9 cellular contexts compared by ENCODE assay signal in the genomic region with DNA sequence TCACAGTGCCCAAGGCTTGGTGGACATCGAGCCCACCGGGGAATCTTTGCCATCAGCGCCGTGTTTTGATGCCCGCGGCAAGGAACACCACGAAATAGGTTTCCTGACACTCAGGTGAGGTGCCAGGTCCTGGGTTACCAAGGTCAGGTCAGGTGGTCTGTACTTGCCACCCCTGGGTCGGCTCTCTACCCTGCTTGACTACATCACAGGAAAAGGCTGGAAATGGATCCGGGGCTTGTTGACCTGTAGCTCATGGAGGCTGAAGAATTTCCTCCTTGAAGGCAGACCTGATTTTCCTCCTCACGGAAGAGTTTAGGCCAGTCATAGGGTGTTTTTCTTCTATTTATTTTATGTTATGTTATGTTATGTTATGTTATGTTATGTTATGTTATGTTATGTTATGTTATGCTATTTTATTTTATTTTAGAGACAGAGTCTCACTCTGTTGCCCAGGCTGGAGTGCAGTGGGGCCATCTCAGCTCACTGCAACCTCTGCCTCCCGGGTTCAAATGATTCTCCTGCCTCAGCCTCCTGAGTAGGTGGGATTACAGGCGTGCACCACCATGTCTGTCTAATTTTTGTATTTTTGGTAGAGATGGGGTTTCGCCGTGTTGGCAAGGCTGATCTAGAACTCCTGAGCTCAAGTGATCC. TPM values are rescaled to one million over a fixed set of nuclear protein-coding genes. Genes with fewer than 3 reads are reported as not detected.
DNase-seq lines count a peak whose midpoint lies in the region; ATAC-seq and TF ChIP-seq lines count a peak whose summit lies in the region.
"Not testable (repeated sequence)": the region's sequence is repeated elsewhere in the genome, so short reads cannot be mapped to it uniquely, and the experiment has no call there.
"Had no signal": no experiment of that assay in that cellular context is flagged by ENCODE, and none has a peak within 500 bp of the region (broad histone marks: within the 10 kb centered on the region; RNA-seq: fewer than 3 reads in every experiment).

No MANE protein-coding gene starts in this region.

- in situ Hi-C loops in astrocyte of the cerebellum (cut with HindIII; ENCODE audit: low sequenced_read_pairs): not testable (repeated sequence)

- peak overlapping the region; percentile 70 for H3K4me2 ChIP-seq in DND-41 (ENCODE audit: insufficient read depth, low read length)
- peak overlapping the region; percentile 42 for H3K4me2 ChIP-seq in SU-DHL-6 (ENCODE audit: low read depth, low read length, poor library complexity, severe bottlenecking)

- H4K20me1 ChIP-seq in DND-41 (ENCODE audit: insufficient read depth, low read length); SU-DHL-6 (ENCODE audit: low read depth, low read length): not testable (repeated sequence)

- H3K9me3 ChIP-seq in DND-41 (ENCODE audit: insufficient read depth, low read length, severe bottlenecking); SU-DHL-6 (ENCODE audit: insufficient read depth, low read length); esophagus (ENCODE audit: control insufficient read depth in 2 of 2, insufficient read depth in 1 of 2, low read depth in 1 of 2, low read length in 1 of 2); thymus (ENCODE audit: control insufficient read depth): not testable (repeated sequence)

- H3K9ac ChIP-seq in DND-41 (ENCODE audit: low read depth, low read length) (peak overlapping the region; percentile 40), SU-DHL-6 (ENCODE audit: low read length) (peak overlapping the region; percentile 39; the same call in 1 of the 2 replicates)

- H3K9me2 ChIP-seq in SU-DHL-6 (replicated peaks; ENCODE audit: insufficient read depth, low read length): not testable (repeated sequence)

- H2AFZ ChIP-seq in DND-41 (ENCODE audit: low read depth, low read length): peak overlapping the region; percentile 70
- H2AFZ ChIP-seq in SU-DHL-6 (ENCODE audit: low read depth, low read length, severe bottlenecking): peak overlapping the region; percentile 70

- ATAC-seq in DND-41 (ENCODE audit: insufficient read depth, low read depth): not testable (repeated sequence)

- H3K36me3 ChIP-seq in DND-41 (ENCODE audit: insufficient read depth, low read length); SU-DHL-6 (ENCODE audit: low read length); esophagus (ENCODE audit: control insufficient read depth in 2 of 2, insufficient read depth in 2 of 2, low read length in 1 of 2); kidney epithelial cell (ENCODE audit: control insufficient read depth, insufficient read depth, low read length); thymus (ENCODE audit: control insufficient read depth, insufficient read depth): not testable (repeated sequence)

- H3K79me2 ChIP-seq in DND-41 (ENCODE audit: insufficient read depth, low read length); SU-DHL-6 (ENCODE audit: insufficient read depth, low read length): not testable (repeated sequence)

- peak overlapping the region in 1 of 2 experiments; percentile 56; a peak in 2 of 4 replicates for H3K4me3 ChIP-seq in DND-41 (ENCODE audit: low read depth in 1 of 2, low read length in 2 of 2)
- peak overlapping the region; percentile 26 for H3K4me3 ChIP-seq in SU-DHL-6 (ENCODE audit: insufficient read depth, low read length, poor library complexity, severe bottlenecking)
- H3K4me3 ChIP-seq in astrocyte of the cerebellum (ENCODE audit: low read depth, low read length): peak overlapping the region; percentile 69
- H3K4me3 ChIP-seq in esophagus (ENCODE audit: low read depth in 1 of 2, low read length in 2 of 2): peak overlapping the region; percentile 52 to 75
- peak overlapping the region; percentile 64 for H3K4me3 ChIP-seq in kidney epithelial cell (ENCODE audit: low read depth, low read length)
- peak overlapping the region; percentile 54 for H3K4me3 ChIP-seq in thymus (ENCODE audit: low read length)

- not testable (repeated sequence) for DNase-seq in DND-41; astrocyte of the cerebellum (ENCODE audit: low read depth); kidney epithelial cell (ENCODE audit: low read depth)
- DNase-seq in NCI-H146 (lab: John Stamatoyannopoulos, UW) (peak; percentile 59), occipital lobe (lab: John Stamatoyannopoulos, UW) (peak; percentile 53)

- H3K4me1 ChIP-seq in DND-41 (ENCODE audit: insufficient read depth, low read length): peaks cover 29% of the 10 kb centered on the region
- H3K4me1 ChIP-seq in esophagus (ENCODE audit: control insufficient read depth in 2 of 2, insufficient read depth in 2 of 2, low read length in 1 of 2): not testable (repeated sequence)
- peaks cover 15% of the 10 kb centered on the region for H3K4me1 ChIP-seq in thymus (ENCODE audit: control insufficient read depth, insufficient read depth, low read length)

- WGBS in esophagus, 2 donors: 31 to 32% methylated on average over 14 of the region's 14 CpGs
- 42% methylated on average over 14 of the region's 14 CpGs for WGBS in thymus

- H3K27me3 ChIP-seq in DND-41 (ENCODE audit: insufficient read depth, low read length, poor library complexity); SU-DHL-6 (ENCODE audit: low read length); esophagus (ENCODE audit: control insufficient read depth in 1 of 2, insufficient read depth in 2 of 2, low read length in 2 of 2); kidney epithelial cell (ENCODE audit: control insufficient read depth, insufficient read depth, low read length): not testable (repeated sequence)
- peaks cover 14% of the 10 kb centered on the region for H3K27me3 ChIP-seq in thymus (ENCODE audit: control insufficient read depth, insufficient read depth)

- H3F3A ChIP-seq in SU-DHL-6 (ENCODE audit: insufficient read depth): not testable (repeated sequence)

- H3K27ac ChIP-seq in DND-41 (ENCODE audit: low read length); SU-DHL-6 (ENCODE audit: low read depth, low read length): not testable (repeated sequence)
- H3K27ac ChIP-seq in esophagus (ENCODE audit: low read depth in 2 of 2, low read length in 1 of 2): peak overlapping the region; percentile 80 to 84
- H3K27ac ChIP-seq in thymus (ENCODE audit: low read depth): peak overlapping the region; percentile 73

- TF ChIP-seq CTCF in DND-41 (IDR thresholded peaks at IDR 0.05; ENCODE audit: borderline replicate concordance, extremely low read depth, low read length, poor library complexity, severe bottlenecking); SU-DHL-6 (IDR thresholded peaks at IDR 0.05; ENCODE audit: insufficient read depth, low read length, poor library complexity, severe bottlenecking); astrocyte of the cerebellum (IDR thresholded peaks at IDR 0.05; ENCODE audit: low read depth, low read length, missing control alignments); kidney epithelial cell (IDR thresholded peaks at IDR 0.05; ENCODE audit: insufficient read depth, low read length, poor library complexity, severe bottlenecking): not testable (repeated sequence)

RNA-seq across cellular contexts. Expression of a gene that starts 4.6 kb away (rescaled TPM):
- 1 to 10 TPM; 3.6 to 4.3 TPM for polyA plus RNA-seq in esophagus
- total RNA-seq in kidney epithelial cell: 51.9 and 52.3 TPM in 2 replicates
- 4.5 TPM for total RNA-seq in occipital lobe
- polyA plus RNA-seq in thymus: 1.4 TPM

RNA-seq across cellular contexts. Expression of a gene that starts 10.2 kb away (rescaled TPM):
- 1 to 10 TPM; 2.7 to 6.6 TPM for polyA plus RNA-seq in esophagus
- total RNA-seq in kidney epithelial cell: 25.2 and 28.5 TPM in 2 replicates
- total RNA-seq in occipital lobe: 13.7 TPM
- 9.9 TPM for polyA plus RNA-seq in thymus

RNA-seq across cellular contexts. Expression of a gene that starts 29.7 kb away (rescaled TPM):
- polyA plus RNA-seq in esophagus: 10 to 100 TPM; 31.8 to 42.4 TPM
- 68.5 and 77.7 TPM in 2 replicates for total RNA-seq in kidney epithelial cell
- total RNA-seq in occipital lobe: 8.0 TPM
- polyA plus RNA-seq in thymus: 40.9 TPM

RNA-seq across cellular contexts. Expression of a gene that starts 47.1 kb away (rescaled TPM):
- polyA plus RNA-seq in esophagus: 10 to 100 TPM; 11.2 to 16.1 TPM
- total RNA-seq in kidney epithelial cell: not detected in 2 replicates
- total RNA-seq in occipital lobe: not detected
- 0.05 TPM for polyA plus RNA-seq in thymus
- total RNA-seq: posterior vena cava had no signal

RNA-seq across cellular contexts. Expression of a gene that starts 58.7 kb away (rescaled TPM):
- under 1 TPM; 0.61 to 0.77 TPM for polyA plus RNA-seq in esophagus
- not detected in 2 replicates for total RNA-seq in kidney epithelial cell
- total RNA-seq in occipital lobe: not detected
- 0.23 TPM for polyA plus RNA-seq in thymus
- total RNA-seq: posterior vena cava had no signal
